In the genomic region with DNA sequence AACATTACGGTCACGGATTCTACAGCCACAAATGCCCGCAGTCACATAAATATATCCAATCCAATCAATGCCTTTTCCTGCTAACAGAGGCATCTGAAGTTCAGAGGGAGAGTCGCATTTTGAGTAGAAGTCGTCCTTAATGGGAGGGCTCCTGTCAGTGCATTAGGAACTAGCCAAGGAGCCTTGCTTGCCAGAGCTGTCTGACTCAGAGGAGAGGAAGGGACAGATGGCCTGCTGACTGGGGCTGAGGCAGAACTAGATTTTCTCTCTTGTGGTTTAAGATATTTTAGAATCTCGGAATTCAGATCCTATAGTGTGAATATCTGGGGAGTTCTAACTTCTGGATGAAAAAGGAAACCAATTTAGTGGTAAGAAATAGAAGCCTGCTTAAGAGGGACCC, we compare ENCODE assay signal across 12 cellular contexts. TPM values are rescaled to one million over a fixed set of nuclear protein-coding genes. Genes with fewer than 3 reads are reported as not detected.
A peak's percentile ranks its signal among the peaks of the same experiment; 100 is the strongest.
DNase-seq lines count a peak whose midpoint lies in the region; ATAC-seq and TF ChIP-seq lines count a peak whose summit lies in the region.
"Had no signal": no experiment of that assay in that cellular context is flagged by ENCODE, and none has a peak within 500 bp of the region (broad histone marks: within the 10 kb centered on the region; RNA-seq: fewer than 3 reads in every experiment).

No MANE protein-coding gene starts in this region.

- no peak for TF ChIP-seq POLR2A in gastrocnemius medialis (IDR thresholded peaks at IDR 0.05)

- POLR2A ChIA-PET in CD8-positive, alpha-beta T cell (lab: Charles Lee) = no interaction called here

- no peak for TF ChIP-seq CTCF in CD8-positive, alpha-beta T cell (IDR thresholded peaks at IDR 0.05)
- TF ChIP-seq CTCF in fibroblast of villous mesenchyme (IDR thresholded peaks at IDR 0.05; ENCODE audit: insufficient read depth, low read depth, low read length) (no peak), gastrocnemius medialis (IDR thresholded peaks at IDR 0.05 in 4 of 5, conservative IDR thresholded peaks at IDR 0.05 in 1 of 5) (no peak), GM13976 (IDR thresholded peaks at IDR 0.05; ENCODE audit: borderline replicate concordance, control extremely low read depth, extremely low read depth, insufficient read depth, missing control alignments) (no peak)

- in situ Hi-C loops in gastrocnemius medialis (cut with MboI; ENCODE audit: low sequenced_read_pairs in 4 of 4) = loop anchor here in 1 of 4 donors (5.0 kb wide), 1 partner anchor 108 kb away; no protein-coding TSS in a partner anchor
- in situ Hi-C loops in GM13976 (cut with MboI; ENCODE audit: low sequenced_read_pairs, unreplicated experiment) = no loop called here

- H3K27me3 Mint-ChIP-seq in CD8-positive, alpha-beta T cell (ENCODE audit: low read depth) = no peaks in the 10 kb centered on the region
- H3K27me3 Mint-ChIP-seq in T-helper 17 cell = no peaks in the 10 kb centered on the region

- peaks cover 62% of the 10 kb centered on the region for H3K36me3 Mint-ChIP-seq in CD8-positive, alpha-beta T cell
- peaks cover 7% of the 10 kb centered on the region for H3K36me3 Mint-ChIP-seq in T-helper 17 cell (ENCODE audit: low read depth)

- H3K36me3 ChIP-seq in CD8-positive, alpha-beta T cell (ENCODE audit: insufficient read depth, low read length) = peaks cover 5% of the 10 kb centered on the region
- peaks cover 0 to 28% of the 10 kb centered on the region in 2 donors for H3K36me3 ChIP-seq in gastrocnemius medialis

- CTCF ChIA-PET in CD8-positive, alpha-beta T cell (lab: Charles Lee) = interaction anchor here (1.2 to 1.3 kb wide), 2 partner anchors 30 to 112 kb away, joined by 4 read pairs; no protein-coding TSS in a partner anchor

- peak overlapping the region; percentile 49 for H3K27ac Mint-ChIP-seq in CD8-positive, alpha-beta T cell
- peak overlapping the region; percentile 65 for H3K27ac Mint-ChIP-seq in T-helper 17 cell

- DNase-seq in CD8-positive, alpha-beta T cell = no peak
- DNase-seq in T-helper 17 cell (no peak), fibroblast of villous mesenchyme (ENCODE audit: low read depth) (peak; percentile 74), gastrocnemius medialis (peak; percentile 29 to 62), GM13976 (ENCODE audit: low spot score) (no peak), NCI-H2029 (lab: John Stamatoyannopoulos, UW) (no peak)
- DNase-seq: activated T-cell treated with anti-CD3 and anti-CD28 coated beads for 4 hours, DND-41, NCI-H2081, SW 1271 had no signal

- H3K4me3 Mint-ChIP-seq in CD8-positive, alpha-beta T cell = no peak overlapping the region
- H3K4me3 Mint-ChIP-seq in T-helper 17 cell = no peak overlapping the region

- no peaks in the 10 kb centered on the region for H3K4me1 ChIP-seq in CD8-positive, alpha-beta T cell (ENCODE audit: insufficient read depth, low read length)
- peaks cover 0 to 30% of the 10 kb centered on the region in 2 donors for H3K4me1 ChIP-seq in gastrocnemius medialis

- H3K4me1 Mint-ChIP-seq in CD8-positive, alpha-beta T cell (ENCODE audit: low read depth) = peaks cover 9% of the 10 kb centered on the region
- H3K4me1 Mint-ChIP-seq in T-helper 17 cell = peaks cover 24% of the 10 kb centered on the region

- H3K9me3 ChIP-seq in CD8-positive, alpha-beta T cell (ENCODE audit: low read length) = no peaks in the 10 kb centered on the region
- H3K9me3 ChIP-seq in T-helper 17 cell (ENCODE audit: control insufficient read depth, low read length, poor library complexity, severe bottlenecking) (no peaks in the 10 kb centered on the region), gastrocnemius medialis (no peaks in the 10 kb centered on the region)

- no peaks in the 10 kb centered on the region for H3K27me3 ChIP-seq in CD8-positive, alpha-beta T cell (ENCODE audit: insufficient read depth, low read length)
- no peaks in the 10 kb centered on the region for H3K27me3 ChIP-seq in gastrocnemius medialis

- H3K9me3 Mint-ChIP-seq in CD8-positive, alpha-beta T cell = no peaks in the 10 kb centered on the region

- no peak for ATAC-seq in CD8-positive, alpha-beta T cell
- ATAC-seq in T-helper 17 cell (no peak), gastrocnemius medialis (peak; percentile 67 to 70), GM21786 (IDR thresholded peaks at IDR 0.05; ENCODE audit: unreplicated experiment) (no peak), HG02884 (IDR thresholded peaks at IDR 0.05; ENCODE audit: unreplicated experiment) (no peak)

- H3K4me3 ChIP-seq in CD8-positive, alpha-beta T cell (ENCODE audit: low read depth, low read length) = no peak overlapping the region
- H3K4me3 ChIP-seq in fibroblast of villous mesenchyme (ENCODE audit: low read depth, low read length) (no peak overlapping the region), gastrocnemius medialis (no peak overlapping the region)

- no peak overlapping the region for H3K27ac ChIP-seq in CD8-positive, alpha-beta T cell (ENCODE audit: low read depth, low read length)
- H3K27ac ChIP-seq in gastrocnemius medialis = peak overlapping the region in 3 of 4 donors; percentile 52 to 73 (median 63)

- intact Hi-C loops in CD8-positive, alpha-beta T cell (cut with DNase I, micrococcal nuclease) = no loop called here
- intact Hi-C loops in gastrocnemius medialis (cut with DNase I; ENCODE audit: low total_unique reads) = no loop called here

RNA-seq across cellular contexts. Expression of gene XKR8, which starts 10.6 kb away (rescaled TPM):
- total RNA-seq in CD8-positive, alpha-beta T cell = 1 to 10 TPM; 6.1 to 7.3 TPM
- total RNA-seq in T-helper 17 cell = 1 to 10 TPM; 4.6 to 7.3 TPM
- total RNA-seq in fibroblast of villous mesenchyme = 6.5 and 6.8 TPM in 2 replicates
- 1 to 10 TPM; 3.8 to 7.4 (median 5.4) TPM for total RNA-seq in gastrocnemius medialis

RNA-seq across cellular contexts. Expression of gene SMPDL3B, which starts 35.6 kb away (rescaled TPM):
- total RNA-seq in CD8-positive, alpha-beta T cell = not detected
- total RNA-seq in T-helper 17 cell (not detected), fibroblast of villous mesenchyme (not detected in 2 replicates), gastrocnemius medialis (under 1 TPM in 1 of 4 donors, not detected in 3; 0.29 TPM)

RNA-seq across cellular contexts. Expression of gene RPA2, which starts 56.0 kb away (rescaled TPM):
- 10 to 100 TPM; 10.7 to 12.5 TPM for total RNA-seq in CD8-positive, alpha-beta T cell
- total RNA-seq in T-helper 17 cell (10 to 100 TPM; 21.3 to 33.3 TPM), fibroblast of villous mesenchyme (27.2 and 29.0 TPM in 2 replicates), gastrocnemius medialis (10 to 100 TPM; 46.3 to 66.4 (median 52.8) TPM)

Comparison
In these comparisons a context has a peak if more than half of its experiments do, and no peak if none do; other contexts are left out.
1. ATAC-seq: peak in gastrocnemius medialis (2 of 2); none in CD8-positive, alpha-beta T cell (single experiment), T-helper 17 cell (single experiment), GM21786 (single experiment) and HG02884 (single experiment).
2. DNase-seq: peak in fibroblast of villous mesenchyme (single experiment) and gastrocnemius medialis (2 of 2); none in CD8-positive, alpha-beta T cell (0 of 7), T-helper 17 cell (0 of 3), GM13976 (single experiment) and NCI-H2029 (single experiment).